In the genomic region with DNA sequence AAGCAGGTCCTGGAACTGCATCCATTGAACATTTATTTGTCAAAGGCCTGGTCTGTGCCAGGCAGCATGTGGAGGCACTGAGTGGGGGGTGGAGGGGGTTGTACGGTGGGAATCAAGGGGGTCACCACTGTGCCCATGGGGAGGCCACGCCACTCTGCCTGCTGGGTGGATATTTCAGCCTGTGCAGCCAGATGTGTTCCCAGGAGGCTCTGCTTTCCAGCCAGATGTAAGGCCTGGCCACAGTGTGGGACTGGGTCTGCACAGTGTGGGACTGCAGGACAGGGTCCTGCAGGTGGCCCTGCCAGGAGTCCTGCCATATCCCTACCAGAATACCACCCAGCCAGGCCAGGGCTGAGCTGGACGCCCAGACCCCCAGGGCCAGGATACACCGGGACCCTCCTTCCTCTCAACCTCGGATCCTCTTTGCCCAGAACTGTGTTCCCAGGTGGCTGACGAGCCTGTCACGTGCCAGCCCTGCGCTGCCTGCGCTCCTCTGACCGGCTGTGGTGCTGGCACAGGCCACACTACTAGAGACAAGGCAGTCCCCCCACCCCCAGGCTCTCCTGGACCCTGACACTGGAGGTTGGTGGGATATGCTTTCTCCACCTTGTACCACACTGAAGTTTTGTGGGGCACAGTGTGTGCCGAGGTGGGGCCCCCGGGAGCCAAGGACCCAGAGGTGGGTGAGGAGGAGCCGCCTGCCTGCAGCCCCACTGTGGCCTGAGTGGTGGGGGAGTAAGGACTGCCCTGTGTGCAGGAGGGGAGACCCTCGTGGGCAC, we compare ENCODE assay signal across 12 cellular contexts. TPM values are rescaled to one million over a fixed set of nuclear protein-coding genes. Genes with fewer than 3 reads are reported as not detected.
A peak's percentile ranks its signal among the peaks of the same experiment; 100 is the strongest.
DNase-seq lines count a peak whose midpoint lies in the region; ATAC-seq and TF ChIP-seq lines count a peak whose summit lies in the region.
"Had no signal": no experiment of that assay in that cellular context is flagged by ENCODE, and none has a peak within 500 bp of the region (broad histone marks: within the 10 kb centered on the region; RNA-seq: fewer than 3 reads in every experiment).

No MANE protein-coding gene starts in this region.

- H3K4me3 ChIP-seq in BE2C (ENCODE audit: low read depth, low read length) (no peak overlapping the region), endodermal cell (ENCODE audit: low read length) (no peak overlapping the region), psoas muscle (no peak overlapping the region)

- no peaks in the 10 kb centered on the region for H3K27me3 ChIP-seq in BE2C
- H3K27me3 ChIP-seq in endodermal cell (ENCODE audit: control insufficient read depth, insufficient read depth, low read length, poor library complexity, severe bottlenecking): no peaks in the 10 kb centered on the region
- no peaks in the 10 kb centered on the region for H3K27me3 ChIP-seq in psoas muscle (ENCODE audit: insufficient read depth in 3 of 3, low read length in 2 of 3)

- no peaks in the 10 kb centered on the region for H3K9me3 Mint-ChIP-seq in HFFc6
- no peaks in the 10 kb centered on the region for H3K9me3 Mint-ChIP-seq in endodermal cell
- H3K9me3 Mint-ChIP-seq: memory B cell had no signal

- H3K27me3 Mint-ChIP-seq in HFFc6 (ENCODE audit: insufficient read depth) (peaks cover 17% of the 10 kb centered on the region), endodermal cell (ENCODE audit: insufficient read depth) (no peaks in the 10 kb centered on the region)
- H3K27me3 Mint-ChIP-seq: memory B cell had no signal

- no peak overlapping the region for H3K4me3 Mint-ChIP-seq in HFFc6
- no peak overlapping the region for H3K4me3 Mint-ChIP-seq in endodermal cell
- H3K4me3 Mint-ChIP-seq: memory B cell had no signal

- H3K36me3 ChIP-seq in BE2C: peaks cover 74% of the 10 kb centered on the region
- H3K36me3 ChIP-seq in endodermal cell (ENCODE audit: control insufficient read depth, insufficient read depth, low read length): peaks cover 77% of the 10 kb centered on the region
- peaks cover 5 to 56% of the 10 kb centered on the region in 2 donors for H3K36me3 ChIP-seq in psoas muscle (ENCODE audit: insufficient read depth in 1 of 2, low read depth in 1 of 2)

- TF ChIP-seq CTCF in BE2C (IDR thresholded peaks at IDR 0.05; ENCODE audit: low read depth, low read length): no peak
- no peak for TF ChIP-seq CTCF in HFFc6 (IDR thresholded peaks at IDR 0.05)
- no peak for TF ChIP-seq CTCF in endodermal cell (conservative IDR thresholded peaks at IDR 0.05)
- TF ChIP-seq CTCF in psoas muscle (IDR thresholded peaks at IDR 0.05): no peak

- H3K27ac Mint-ChIP-seq in HFFc6 (peak overlapping the region; percentile 57), endodermal cell (peak overlapping the region; percentile 61)
- H3K27ac Mint-ChIP-seq: memory B cell had no signal

- WGBS in endodermal cell (ENCODE audit: insufficient coverage in 1 of 2, insufficient read length in 1 of 2), 2 experiments: 94% methylated on average over 14 of the region's 14 CpGs; no CpG with 5 or more reads in 1 of the 2 experiments
- WGBS in psoas muscle, 3 donors: 70 to 74% (median 70%) methylated on average over 12 to 14 of the region's 14 CpGs

- ATAC-seq in psoas muscle (no peak), GM21528 (IDR thresholded peaks at IDR 0.05; ENCODE audit: low FRiP score, unreplicated experiment) (no peak), GM21515 (IDR thresholded peaks at IDR 0.05; ENCODE audit: unreplicated experiment) (no peak), GM19455 (IDR thresholded peaks at IDR 0.05; ENCODE audit: unreplicated experiment) (no peak)

- H3K9ac ChIP-seq in endodermal cell (ENCODE audit: extremely low read depth, low read length, poor library complexity, severe bottlenecking): no peak overlapping the region

- H3K9me3 ChIP-seq in BE2C (no peaks in the 10 kb centered on the region), endodermal cell (ENCODE audit: control insufficient read depth, low read length) (no peaks in the 10 kb centered on the region), psoas muscle (no peaks in the 10 kb centered on the region)

- intact Hi-C loops in psoas muscle (cut with DNase I): loop anchor here in 1 of 2 donors (5.0 kb wide), 1 partner anchor 65 kb away; no protein-coding TSS in a partner anchor

- peak overlapping the region; percentile 36 for H3K27ac ChIP-seq in endodermal cell (ENCODE audit: low read depth, low read length)
- H3K27ac ChIP-seq in psoas muscle: peak overlapping the region; percentile 30

- peaks cover 62% of the 10 kb centered on the region for H3K4me1 ChIP-seq in BE2C
- no peaks in the 10 kb centered on the region for H3K4me1 ChIP-seq in endodermal cell (ENCODE audit: control insufficient read depth, insufficient read depth, low read length)
- H3K4me1 ChIP-seq in psoas muscle: peaks cover 59% of the 10 kb centered on the region

- peak; percentile 22 for DNase-seq in BE2C
- no peak for DNase-seq in HFFc6
- no peak for DNase-seq in endodermal cell
- peak; percentile 12 to 43 for DNase-seq in psoas muscle
- DNase-seq in mesenteric fat pad (ENCODE audit: low spot score): no peak
- DNase-seq: COR-L47, cortex of kidney, NCI-H1436 treated with DMSO at 0.1 percent for 48 hours had no signal

- H3K4me1 Mint-ChIP-seq in HFFc6 (ENCODE audit: low read depth) (peaks cover 9% of the 10 kb centered on the region), endodermal cell (peaks cover 2% of the 10 kb centered on the region)

- peaks cover 7% of the 10 kb centered on the region for H3K36me3 Mint-ChIP-seq in HFFc6 (ENCODE audit: low read depth)
- peaks cover 42% of the 10 kb centered on the region for H3K36me3 Mint-ChIP-seq in endodermal cell (ENCODE audit: low read depth)

RNA-seq across cellular contexts. Expression of gene XRCC3, which starts 17.5 kb away (rescaled TPM):
- 14.1 TPM for polyA plus RNA-seq in BE2C (2012; ENCODE audit: insufficient read depth, insufficient read length, low read depth)
- 10 to 100 TPM in 5 of 6 experiments, 1 to 10 TPM in 1; 7.3 to 15.7 (median 13.4) TPM for total RNA-seq in HFFc6 (2021; fragmentation: NEBNext Ultra II Directional; extraction: Animal tissue kit (Norgen Biotek cat#: 25700))
- 10 to 100 TPM; 39.2 to 42.6 TPM for total RNA-seq in endodermal cell
- polyA plus RNA-seq in endodermal cell (2013, experiment 1 of 2): 22.5 TPM
- 24.3 TPM for polyA plus RNA-seq in endodermal cell (2013, experiment 2 of 2)
- 1 to 10 TPM; 1.1 to 2.5 (median 1.4) TPM for total RNA-seq in psoas muscle
- polyA plus RNA-seq in psoas muscle: 1 to 10 TPM in 2 of 3 donors, under 1 TPM in 1; 1.00 to 2.5 (median 1.8) TPM
- total RNA-seq in mesenteric fat pad: 6.3 TPM

RNA-seq across cellular contexts. Expression of gene ZFYVE21, which starts 17.8 kb away (rescaled TPM):
- polyA plus RNA-seq in BE2C (2012; ENCODE audit: insufficient read depth, insufficient read length, low read depth): 41.4 TPM
- 10 to 100 TPM; 40.9 to 47.7 (median 42.1) TPM for total RNA-seq in HFFc6 (2021; fragmentation: NEBNext Ultra II Directional; extraction: Animal tissue kit (Norgen Biotek cat#: 25700))
- total RNA-seq in endodermal cell: 10 to 100 TPM; 42.5 to 55.6 TPM
- polyA plus RNA-seq in endodermal cell (2013, experiment 1 of 2): 42.1 TPM
- polyA plus RNA-seq in endodermal cell (2013, experiment 2 of 2): 40.3 TPM
- total RNA-seq in psoas muscle: 10 to 100 TPM; 14.3 to 27.1 (median 20.8) TPM
- 10 to 100 TPM; 14.0 to 21.7 (median 16.9) TPM for polyA plus RNA-seq in psoas muscle
- 57.4 TPM for total RNA-seq in mesenteric fat pad

Comparison
In these comparisons a context has a peak if more than half of its experiments do, and no peak if none do; other contexts are left out.
1. DNase-seq: peak in BE2C (single experiment) and psoas muscle (2 of 2); none in HFFc6 (single experiment), endodermal cell (single experiment) and mesenteric fat pad (single experiment).